In genomic region chr1:156693858-156694562, GRCh38 we compare ENCODE assay signal across 1 cellular context.
TF ChIP-seq lines count a peak whose summit lies in the region.

No MANE protein-coding gene starts in this region.

TF ChIP-seq in K562, 482 proteins besides CTCF, POLR2A, EP300 and RAD21 (continued from another document and continues in another):
- TF ChIP-seq EZH2 (IDR thresholded peaks at IDR 0.05; ENCODE audit: borderline replicate concordance, low read depth, low read length) (no peak), HNRNPL (IDR thresholded peaks at IDR 0.05; ENCODE audit: low read depth, low read length) (no peak), BACH1 (tag; IDR thresholded peaks at IDR 0.05) (peak; percentile 67; the same call in 1 of the 2 replicates), PHF20 (IDR thresholded peaks at IDR 0.05; ENCODE audit: partially characterized antibody) (no peak), GTF2A2 (tag; IDR thresholded peaks at IDR 0.05) (peak; percentile 80; the same call in 1 of the 2 replicates), FOXO4 (CRISPR knock-in tag; IDR thresholded peaks at IDR 0.05) (0 out of 2 replicates have a peak, but pooled peaks have one; percentile 16), PRPF4 (IDR thresholded peaks at IDR 0.05; ENCODE audit: insufficient read depth, low read depth, low read length, poor library complexity, severe bottlenecking) (no peak), RBM15 (IDR thresholded peaks at IDR 0.05; ENCODE audit: insufficient read depth, low read length) (no peak), RBM25 (IDR thresholded peaks at IDR 0.05; ENCODE audit: low read depth, low read length, severe bottlenecking) (no peak), CAMTA2 (CRISPR knock-in tag; conservative IDR thresholded peaks at IDR 0.05) (no peak), MCM2 (IDR thresholded peaks at IDR 0.05; ENCODE audit: low read depth) (no peak), NONO (IDR thresholded peaks at IDR 0.05; ENCODE audit: low read depth in 2 of 2, low read length in 1 of 2) (no peak), ZNF445 (CRISPR knock-in tag; IDR thresholded peaks at IDR 0.05; ENCODE audit: low read depth) (no peak), ZNF561 (CRISPR knock-in tag; conservative IDR thresholded peaks at IDR 0.05) (no peak), ZNF57 (CRISPR knock-in tag; IDR thresholded peaks at IDR 0.05) (no peak), MIER1 (IDR thresholded peaks at IDR 0.05; ENCODE audit: low read depth) (no peak), PKNOX1 (IDR thresholded peaks at IDR 0.05) (peak; percentile 24; the same call in 1 of the 2 replicates), RBM14 (IDR thresholded peaks at IDR 0.05; ENCODE audit: borderline replicate concordance, insufficient read depth, low read depth, low read length) (no peak), CEBPG (CRISPR knock-in tag; IDR thresholded peaks at IDR 0.05) (no peak; the same call in 1 of the 2 replicates), CEBPG (tag; conservative IDR thresholded peaks at IDR 0.05 in 1 of 2, IDR thresholded peaks at IDR 0.05 in 1 of 2) (no peak), SIRT6 (IDR thresholded peaks at IDR 0.05; ENCODE audit: low read depth, low read length) (no peak), PHF8 (IDR thresholded peaks at IDR 0.05; ENCODE audit: borderline replicate concordance, low read length) (peak; percentile 31; the same call in 1 of the 2 replicates), ZFP1 (CRISPR knock-in tag; IDR thresholded peaks at IDR 0.05) (no peak), ZNF140 (CRISPR knock-in tag; IDR thresholded peaks at IDR 0.05) (no peak), ZBED1 (IDR thresholded peaks at IDR 0.05) (no peak), ZNF318 (IDR thresholded peaks at IDR 0.05; ENCODE audit: borderline replicate concordance in 1 of 2, low read depth in 1 of 2) (no peak), ZNF785 (CRISPR knock-in tag; IDR thresholded peaks at IDR 0.05) (no peak), PRMT5 (CRISPR knock-in tag; IDR thresholded peaks at IDR 0.05) (no peak), TRIM24 (IDR thresholded peaks at IDR 0.05) (peak in 1 of 2 experiments; percentile 80; a peak in 2 of 4 replicates), ELF1 (tag; IDR thresholded peaks at IDR 0.05) (peak; percentile 60; the same call in 1 of the 2 replicates), ZFP30 (CRISPR knock-in tag; IDR thresholded peaks at IDR 0.05; ENCODE audit: borderline replicate concordance) (no peak), SMAD2 (IDR thresholded peaks at IDR 0.05; ENCODE audit: low read depth, low read length) (no peak), RNF2 (IDR thresholded peaks at IDR 0.05) (peak; percentile 28; the same call in 1 of the 2 replicates), ETV5 (CRISPR knock-in tag; IDR thresholded peaks at IDR 0.05; ENCODE audit: low read depth) (no peak), MAZ (CRISPR knock-in tag; conservative IDR thresholded peaks at IDR 0.05 in 1 of 2, IDR thresholded peaks at IDR 0.05 in 1 of 2) (peak; percentile 45 to 97; a peak in 3 of 4 replicates), CCNT2 (IDR thresholded peaks at IDR 0.05; ENCODE audit: borderline replicate concordance, extremely low read depth, insufficient read length, low read depth, low read length) (no peak)
- TF ChIP-seq, protein P1, sequence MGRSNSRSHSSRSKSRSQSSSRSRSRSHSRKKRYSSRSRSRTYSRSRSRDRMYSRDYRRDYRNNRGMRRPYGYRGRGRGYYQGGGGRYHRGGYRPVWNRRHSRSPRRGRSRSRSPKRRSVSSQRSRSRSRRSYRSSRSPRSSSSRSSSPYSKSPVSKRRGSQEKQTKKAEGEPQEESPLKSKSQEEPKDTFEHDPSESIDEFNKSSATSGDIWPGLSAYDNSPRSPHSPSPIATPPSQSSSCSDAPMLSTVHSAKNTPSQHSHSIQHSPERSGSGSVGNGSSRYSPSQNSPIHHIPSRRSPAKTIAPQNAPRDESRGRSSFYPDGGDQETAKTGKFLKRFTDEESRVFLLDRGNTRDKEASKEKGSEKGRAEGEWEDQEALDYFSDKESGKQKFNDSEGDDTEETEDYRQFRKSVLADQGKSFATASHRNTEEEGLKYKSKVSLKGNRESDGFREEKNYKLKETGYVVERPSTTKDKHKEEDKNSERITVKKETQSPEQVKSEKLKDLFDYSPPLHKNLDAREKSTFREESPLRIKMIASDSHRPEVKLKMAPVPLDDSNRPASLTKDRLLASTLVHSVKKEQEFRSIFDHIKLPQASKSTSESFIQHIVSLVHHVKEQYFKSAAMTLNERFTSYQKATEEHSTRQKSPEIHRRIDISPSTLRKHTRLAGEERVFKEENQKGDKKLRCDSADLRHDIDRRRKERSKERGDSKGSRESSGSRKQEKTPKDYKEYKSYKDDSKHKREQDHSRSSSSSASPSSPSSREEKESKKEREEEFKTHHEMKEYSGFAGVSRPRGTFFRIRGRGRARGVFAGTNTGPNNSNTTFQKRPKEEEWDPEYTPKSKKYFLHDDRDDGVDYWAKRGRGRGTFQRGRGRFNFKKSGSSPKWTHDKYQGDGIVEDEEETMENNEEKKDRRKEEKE (IDR thresholded peaks at IDR 0.05; ENCODE audit: borderline replicate concordance in 1 of 2, control insufficient read depth in 1 of 2, low read depth in 2 of 2, low read length in 1 of 2), result no peak
- TF ChIP-seq, protein P2, sequence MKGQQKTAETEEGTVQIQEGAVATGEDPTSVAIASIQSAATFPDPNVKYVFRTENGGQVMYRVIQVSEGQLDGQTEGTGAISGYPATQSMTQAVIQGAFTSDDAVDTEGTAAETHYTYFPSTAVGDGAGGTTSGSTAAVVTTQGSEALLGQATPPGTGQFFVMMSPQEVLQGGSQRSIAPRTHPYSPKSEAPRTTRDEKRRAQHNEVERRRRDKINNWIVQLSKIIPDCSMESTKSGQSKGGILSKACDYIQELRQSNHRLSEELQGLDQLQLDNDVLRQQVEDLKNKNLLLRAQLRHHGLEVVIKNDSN (CRISPR knock-in tag; IDR thresholded peaks at IDR 0.05), result no peak
- TF ChIP-seq, protein P3, sequence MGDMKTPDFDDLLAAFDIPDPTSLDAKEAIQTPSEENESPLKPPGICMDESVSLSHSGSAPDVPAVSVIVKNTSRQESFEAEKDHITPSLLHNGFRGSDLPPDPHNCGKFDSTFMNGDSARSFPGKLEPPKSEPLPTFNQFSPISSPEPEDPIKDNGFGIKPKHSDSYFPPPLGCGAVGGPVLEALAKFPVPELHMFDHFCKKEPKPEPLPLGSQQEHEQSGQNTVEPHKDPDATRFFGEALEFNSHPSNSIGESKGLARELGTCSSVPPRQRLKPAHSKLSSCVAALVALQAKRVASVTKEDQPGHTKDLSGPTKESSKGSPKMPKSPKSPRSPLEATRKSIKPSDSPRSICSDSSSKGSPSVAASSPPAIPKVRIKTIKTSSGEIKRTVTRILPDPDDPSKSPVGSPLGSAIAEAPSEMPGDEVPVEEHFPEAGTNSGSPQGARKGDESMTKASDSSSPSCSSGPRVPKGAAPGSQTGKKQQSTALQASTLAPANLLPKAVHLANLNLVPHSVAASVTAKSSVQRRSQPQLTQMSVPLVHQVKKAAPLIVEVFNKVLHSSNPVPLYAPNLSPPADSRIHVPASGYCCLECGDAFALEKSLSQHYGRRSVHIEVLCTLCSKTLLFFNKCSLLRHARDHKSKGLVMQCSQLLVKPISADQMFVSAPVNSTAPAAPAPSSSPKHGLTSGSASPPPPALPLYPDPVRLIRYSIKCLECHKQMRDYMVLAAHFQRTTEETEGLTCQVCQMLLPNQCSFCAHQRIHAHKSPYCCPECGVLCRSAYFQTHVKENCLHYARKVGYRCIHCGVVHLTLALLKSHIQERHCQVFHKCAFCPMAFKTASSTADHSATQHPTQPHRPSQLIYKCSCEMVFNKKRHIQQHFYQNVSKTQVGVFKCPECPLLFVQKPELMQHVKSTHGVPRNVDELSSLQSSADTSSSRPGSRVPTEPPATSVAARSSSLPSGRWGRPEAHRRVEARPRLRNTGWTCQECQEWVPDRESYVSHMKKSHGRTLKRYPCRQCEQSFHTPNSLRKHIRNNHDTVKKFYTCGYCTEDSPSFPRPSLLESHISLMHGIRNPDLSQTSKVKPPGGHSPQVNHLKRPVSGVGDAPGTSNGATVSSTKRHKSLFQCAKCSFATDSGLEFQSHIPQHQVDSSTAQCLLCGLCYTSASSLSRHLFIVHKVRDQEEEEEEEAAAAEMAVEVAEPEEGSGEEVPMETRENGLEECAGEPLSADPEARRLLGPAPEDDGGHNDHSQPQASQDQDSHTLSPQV (IDR thresholded peaks at IDR 0.05), result peak; percentile 98
- TF ChIP-seq, protein P4, sequence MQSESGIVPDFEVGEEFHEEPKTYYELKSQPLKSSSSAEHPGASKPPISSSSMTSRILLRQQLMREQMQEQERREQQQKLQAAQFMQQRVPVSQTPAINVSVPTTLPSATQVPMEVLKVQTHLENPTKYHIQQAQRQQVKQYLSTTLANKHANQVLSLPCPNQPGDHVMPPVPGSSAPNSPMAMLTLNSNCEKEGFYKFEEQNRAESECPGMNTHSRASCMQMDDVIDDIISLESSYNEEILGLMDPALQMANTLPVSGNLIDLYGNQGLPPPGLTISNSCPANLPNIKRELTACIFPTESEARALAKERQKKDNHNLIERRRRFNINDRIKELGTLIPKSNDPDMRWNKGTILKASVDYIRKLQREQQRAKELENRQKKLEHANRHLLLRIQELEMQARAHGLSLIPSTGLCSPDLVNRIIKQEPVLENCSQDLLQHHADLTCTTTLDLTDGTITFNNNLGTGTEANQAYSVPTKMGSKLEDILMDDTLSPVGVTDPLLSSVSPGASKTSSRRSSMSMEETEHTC (IDR thresholded peaks at IDR 0.05), result no peak
- TF ChIP-seq, protein P5, sequence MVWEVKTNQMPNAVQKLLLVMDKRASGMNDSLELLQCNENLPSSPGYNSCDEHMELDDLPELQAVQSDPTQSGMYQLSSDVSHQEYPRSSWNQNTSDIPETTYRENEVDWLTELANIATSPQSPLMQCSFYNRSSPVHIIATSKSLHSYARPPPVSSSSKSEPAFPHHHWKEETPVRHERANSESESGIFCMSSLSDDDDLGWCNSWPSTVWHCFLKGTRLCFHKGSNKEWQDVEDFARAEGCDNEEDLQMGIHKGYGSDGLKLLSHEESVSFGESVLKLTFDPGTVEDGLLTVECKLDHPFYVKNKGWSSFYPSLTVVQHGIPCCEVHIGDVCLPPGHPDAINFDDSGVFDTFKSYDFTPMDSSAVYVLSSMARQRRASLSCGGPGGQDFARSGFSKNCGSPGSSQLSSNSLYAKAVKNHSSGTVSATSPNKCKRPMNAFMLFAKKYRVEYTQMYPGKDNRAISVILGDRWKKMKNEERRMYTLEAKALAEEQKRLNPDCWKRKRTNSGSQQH (CRISPR knock-in tag; IDR thresholded peaks at IDR 0.05), result no peak
